Comparison of ENCODE assay signal across 1 cellular context in the genomic region with DNA sequence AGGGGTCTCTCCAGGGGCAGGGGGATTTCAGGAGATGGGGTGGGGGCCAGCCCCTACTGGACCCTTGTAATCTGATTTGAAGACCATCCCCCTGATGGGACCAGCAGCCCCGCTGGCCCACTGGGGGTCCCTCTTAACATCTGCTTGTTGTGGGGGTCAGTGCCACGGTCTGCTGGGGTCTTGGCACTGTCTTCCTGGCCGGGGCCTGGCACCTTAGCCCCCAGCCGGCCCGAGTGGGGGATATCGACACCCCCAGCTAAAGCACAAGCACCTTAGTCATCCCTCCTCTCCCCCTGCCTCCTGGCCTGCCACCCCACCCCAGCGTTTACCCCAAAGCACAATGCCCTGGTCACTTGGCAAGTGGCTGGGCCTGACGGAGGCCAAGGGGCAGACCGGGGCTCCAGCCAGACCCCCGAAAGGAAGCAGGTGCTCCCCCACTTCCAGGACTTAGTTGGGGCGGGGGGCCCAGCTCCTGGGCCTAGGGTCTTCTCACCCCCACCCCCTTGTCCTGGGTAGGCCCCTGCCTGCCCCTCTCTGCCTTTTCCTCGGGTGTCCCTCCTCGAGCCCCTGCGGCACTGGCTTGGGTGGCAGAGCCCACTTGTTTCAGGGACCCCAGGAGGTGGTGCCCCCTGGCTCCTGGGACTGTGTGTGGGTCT.
TF ChIP-seq lines count a peak whose summit lies in the region.

No MANE protein-coding gene starts in this region.

TF ChIP-seq in H1, 55 proteins besides CTCF, POLR2A, EP300 and RAD21:
- no peak for TF ChIP-seq JUN (IDR thresholded peaks at IDR 0.05; ENCODE audit: low read depth, low read length)
- no peak for TF ChIP-seq TAF1 (IDR thresholded peaks at IDR 0.05; ENCODE audit: low read depth, low read length)
- no peak for TF ChIP-seq CREB1 (IDR thresholded peaks at IDR 0.05)
- TF ChIP-seq ZNF274 (IDR thresholded peaks at IDR 0.05; ENCODE audit: borderline replicate concordance, extremely low read depth, low read length): no peak
- TF ChIP-seq FOSL1 (IDR thresholded peaks at IDR 0.05; ENCODE audit: insufficient read depth, low read depth, low read length): no peak
- no peak for TF ChIP-seq SIX5 (IDR thresholded peaks at IDR 0.05; ENCODE audit: low read depth, low read length)
- TF ChIP-seq BACH1 (IDR thresholded peaks at IDR 0.05; ENCODE audit: low read length): no peak
- no peak for TF ChIP-seq GTF2F1 (IDR thresholded peaks at IDR 0.05; ENCODE audit: borderline replicate concordance, low read depth, low read length)
- TF ChIP-seq, protein P1, sequence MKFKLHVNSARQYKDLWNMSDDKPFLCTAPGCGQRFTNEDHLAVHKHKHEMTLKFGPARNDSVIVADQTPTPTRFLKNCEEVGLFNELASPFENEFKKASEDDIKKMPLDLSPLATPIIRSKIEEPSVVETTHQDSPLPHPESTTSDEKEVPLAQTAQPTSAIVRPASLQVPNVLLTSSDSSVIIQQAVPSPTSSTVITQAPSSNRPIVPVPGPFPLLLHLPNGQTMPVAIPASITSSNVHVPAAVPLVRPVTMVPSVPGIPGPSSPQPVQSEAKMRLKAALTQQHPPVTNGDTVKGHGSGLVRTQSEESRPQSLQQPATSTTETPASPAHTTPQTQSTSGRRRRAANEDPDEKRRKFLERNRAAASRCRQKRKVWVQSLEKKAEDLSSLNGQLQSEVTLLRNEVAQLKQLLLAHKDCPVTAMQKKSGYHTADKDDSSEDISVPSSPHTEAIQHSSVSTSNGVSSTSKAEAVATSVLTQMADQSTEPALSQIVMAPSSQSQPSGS (IDR thresholded peaks at IDR 0.05; ENCODE audit: low read length): no peak
